10 cellular contexts compared by ENCODE assay signal in genomic region chr4:87382116-87382515, GRCh38. TPM values are rescaled to one million over a fixed set of nuclear protein-coding genes. Genes with fewer than 3 reads are reported as not detected.
"Had no signal": no experiment of that assay in that cellular context is flagged by ENCODE, and none has a peak within 500 bp of the region (broad histone marks: within the 10 kb centered on the region; RNA-seq: fewer than 3 reads in every experiment).

No MANE protein-coding gene starts in this region.

- H3K4me3 ChIP-seq: GM23338, K562 had no signal

- FAIRE-seq: H1, H54, K562 had no signal

- H3K4me2 ChIP-seq: GM23338 had no signal

- DNase-seq: H9, HCEC 1CT, IMR-90, KG1 had no signal

- H2AFZ ChIP-seq: GM23338 had no signal

- ATAC-seq: GM23338, K562 had no signal

- H3K27ac ChIP-seq: HL-60 had no signal

RNA-seq across cellular contexts. Expression of gene HSD17B13, which starts 59.4 kb away (rescaled TPM):
- total RNA-seq: GM23338, H9, HT1080, IMR-90 had no signal
- polyA plus RNA-seq: IMR-90 had no signal
